1 cellular context compared by ENCODE assay signal in genomic region chr17:21044971-21045370, GRCh38.
TF ChIP-seq lines count a peak whose summit lies in the region.

No MANE protein-coding gene starts in this region.

TF ChIP-seq in HepG2, 621 proteins besides CTCF, POLR2A, EP300 and RAD21 (continued from another document):
- no peak for TF ChIP-seq ZNF556 (CRISPR knock-in tag; IDR thresholded peaks at IDR 0.05; ENCODE audit: borderline replicate concordance)
